ENCODE assay signal across 27 cellular contexts in the genomic region with DNA sequence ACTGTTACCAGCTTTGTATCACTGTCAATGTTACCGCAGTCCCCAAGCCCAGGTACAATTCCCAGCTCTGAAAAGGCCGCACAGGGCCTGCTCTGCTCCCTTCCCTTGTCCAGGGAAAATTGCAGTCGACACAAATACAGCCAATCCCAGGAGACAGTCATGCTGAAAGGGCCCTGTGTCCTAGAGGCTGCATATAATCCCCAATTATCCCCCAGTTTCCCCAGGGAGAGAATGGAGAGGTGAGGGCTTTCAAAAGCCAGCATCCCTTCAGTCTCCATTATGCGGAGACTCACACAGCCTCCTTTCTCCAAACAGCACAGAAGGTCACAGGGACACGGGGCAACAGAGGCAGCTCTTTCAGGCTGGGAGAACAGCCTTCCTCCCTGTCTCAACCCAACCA.
"Had no signal": no experiment of that assay in that cellular context is flagged by ENCODE, and none has a peak within 500 bp of the region (broad histone marks: within the 10 kb centered on the region; RNA-seq: fewer than 3 reads in every experiment).

No MANE protein-coding gene starts in this region.

- H3K36me3 ChIP-seq: brain microvascular endothelial cell had no signal

- H3K4me1 Mint-ChIP-seq: activated T-helper 17 cell treated with anti-CD3 and anti-CD28 coated beads, Interleukin-2, amount 50 U/mL, for 72 hours; central memory CD8-positive, alpha-beta T cell had no signal

- H3K27ac Mint-ChIP-seq: activated CD8-positive, alpha-beta T cell treated with anti-CD3 and anti-CD28 coated beads for 36 hours; activated naive CD8-positive, alpha-beta T cell; activated T-helper 17 cell treated with anti-CD3 and anti-CD28 coated beads, Interleukin-2, amount 50 U/mL, for 72 hours; dendritic cell treated with granulocyte-macrophage colony-stimulating factor and Interleukin-4, amounts not matched to agents 40 ng/mL and 50 ng/mL, for 4 days; endodermal cell had no signal

- H3K36me3 Mint-ChIP-seq: activated naive CD8-positive, alpha-beta T cell had no signal

- H3K27ac ChIP-seq: brain microvascular endothelial cell, coronary artery had no signal

- H3K27me3 ChIP-seq: brain microvascular endothelial cell had no signal

- DNase-seq: activated CD4-positive, alpha-beta T cell treated with anti-CD3 and anti-CD28 coated beads for 48 hours; activated CD4-positive, alpha-beta T cell treated with anti-CD3 and anti-CD28 coated beads, Interleukin-2, amount 50 U/mL, for 1 hour; activated CD4-positive, alpha-beta T cell treated with anti-CD3 and anti-CD28 coated beads, Interleukin-2, amount 50 U/mL, for 48 hours; activated CD4-positive, CD25-positive, alpha-beta regulatory T cell; activated CD4-positive, CD25-positive, alpha-beta regulatory T cell treated with anti-CD3 and anti-CD28 coated beads, Interleukin-2, amount 50 U/mL, for 72 hours; activated CD8-positive, alpha-beta memory T cell treated with anti-CD3 and anti-CD28 coated beads for 24 hours; activated CD8-positive, alpha-beta T cell treated with anti-CD3 and anti-CD28 coated beads for 36 hours; activated effector memory CD4-positive, alpha-beta T cell treated with Interleukin-2 at 50 U/mL for 16 hours; activated gamma-delta T cell treated with Interleukin-2 at 50 U/mL for 16 hours; activated naive CD4-positive, alpha-beta T cell treated with anti-CD3 and anti-CD28 coated beads, Interleukin-2, amount 50 U/mL, for 16 hours; activated naive CD4-positive, alpha-beta T cell treated with Interleukin-2 at 50 U/mL for 16 hours; activated T-cell treated with anti-CD3 and anti-CD28 coated beads, Interleukin-2, amount 50 U/mL, for 4 hours; amniotic stem cell; anterior cingulate cortex; brain microvascular endothelial cell; dorsolateral prefrontal cortex; effector memory CD4-positive, alpha-beta T cell; foreskin fibroblast; head of caudate nucleus; T-helper 2 cell had no signal

- ATAC-seq: activated CD8-positive, alpha-beta T cell treated with anti-CD3 and anti-CD28 coated beads for 36 hours; activated T-cell treated with anti-CD3 and anti-CD28 coated beads, Interleukin-2, amount 50 U/mL, for 4 hours; activated T-helper 17 cell treated with anti-CD3 and anti-CD28 coated beads, Interleukin-2, amount 50 U/mL, for 72 hours; esophagus mucosa had no signal

- H3K4me3 Mint-ChIP-seq: activated CD8-positive, alpha-beta T cell treated with anti-CD3 and anti-CD28 coated beads for 36 hours; activated naive CD8-positive, alpha-beta T cell; activated T-cell treated with anti-CD3 and anti-CD28 coated beads, Interleukin-2, amount 50 U/mL, for 4 hours; activated T-helper 17 cell treated with anti-CD3 and anti-CD28 coated beads, Interleukin-2, amount 50 U/mL, for 72 hours; central memory CD8-positive, alpha-beta T cell; dendritic cell treated with granulocyte-macrophage colony-stimulating factor and Interleukin-4, amounts not matched to agents 40 ng/mL and 50 ng/mL, for 4 days; endodermal cell had no signal

- H3K9me3 Mint-ChIP-seq: activated T-cell treated with anti-CD3 and anti-CD28 coated beads, Interleukin-2, amount 50 U/mL, for 4 hours; activated T-helper 17 cell treated with anti-CD3 and anti-CD28 coated beads, Interleukin-2, amount 50 U/mL, for 72 hours; central memory CD8-positive, alpha-beta T cell; dendritic cell treated with granulocyte-macrophage colony-stimulating factor and Interleukin-4, amounts not matched to agents 40 ng/mL and 50 ng/mL, for 4 days had no signal

- H3K4me3 ChIP-seq: coronary artery, dorsolateral prefrontal cortex had no signal
